1 cellular context compared by ENCODE assay signal in the genomic region with DNA sequence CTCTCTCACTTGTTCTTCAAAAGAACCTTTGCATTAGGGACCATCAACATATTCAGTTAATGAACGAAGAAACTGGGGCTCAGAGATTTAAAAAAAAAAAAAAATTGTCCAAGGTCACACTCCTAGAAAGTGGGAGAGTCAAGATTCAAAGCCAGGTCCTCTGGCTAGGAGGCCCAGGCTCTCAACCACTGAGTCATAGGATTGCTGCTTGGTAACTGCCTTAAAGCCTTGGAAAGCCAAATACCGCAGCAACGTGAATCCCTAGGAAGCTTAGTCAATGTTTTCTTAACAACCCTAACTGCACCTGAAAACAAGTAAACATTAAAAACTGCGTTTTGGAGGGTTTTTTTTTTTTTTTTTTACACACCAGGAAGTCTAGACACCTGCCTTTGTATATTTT.
TF ChIP-seq lines count a peak whose summit lies in the region.

No MANE protein-coding gene starts in this region.

TF ChIP-seq in A549, 52 proteins besides CTCF, POLR2A, EP300 and RAD21 (continued from another document):
- TF ChIP-seq REST (IDR thresholded peaks at IDR 0.05) (no peak), ZNF302 (CRISPR knock-in tag; IDR thresholded peaks at IDR 0.05) (no peak)
- TF ChIP-seq, protein P1, sequence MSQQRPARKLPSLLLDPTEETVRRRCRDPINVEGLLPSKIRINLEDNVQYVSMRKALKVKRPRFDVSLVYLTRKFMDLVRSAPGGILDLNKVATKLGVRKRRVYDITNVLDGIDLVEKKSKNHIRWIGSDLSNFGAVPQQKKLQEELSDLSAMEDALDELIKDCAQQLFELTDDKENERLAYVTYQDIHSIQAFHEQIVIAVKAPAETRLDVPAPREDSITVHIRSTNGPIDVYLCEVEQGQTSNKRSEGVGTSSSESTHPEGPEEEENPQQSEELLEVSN (IDR thresholded peaks at IDR 0.05; ENCODE audit: borderline replicate concordance, low read depth) = no peak
